Comparison of ENCODE assay signal across 27 cellular contexts in genomic region chrY:14444550-14444949, GRCh38.
"Had no signal": no experiment of that assay in that cellular context is flagged by ENCODE, and none has a peak within 500 bp of the region (broad histone marks: within the 10 kb centered on the region; RNA-seq: fewer than 3 reads in every experiment).

No MANE protein-coding gene starts in this region.

- H3K9me3 ChIP-seq: ovary, psoas muscle, right lobe of liver, sigmoid colon, stomach, thoracic aorta, thyroid gland, tibial nerve, upper lobe of left lung, vagina had no signal

- H3K4me1 Mint-ChIP-seq: nephron; neural progenitor cell; stimulated activated effector memory CD8-positive, alpha-beta T cell treated with anti-CD3 and anti-CD28 coated beads, Interleukin-12 subunit alpha, Interleukin-12 subunit beta, amount 100 ng/mL, for 72 hours had no signal

- H3K27me3 ChIP-seq: neural progenitor cell, ovary, right lobe of liver, sigmoid colon, stomach, thyroid gland, tibial nerve, upper lobe of left lung, vagina had no signal

- H3K27ac Mint-ChIP-seq: nephron; neural progenitor cell; progenitor cell of endocrine pancreas; stimulated activated effector memory CD8-positive, alpha-beta T cell treated with anti-CD3 and anti-CD28 coated beads, Interleukin-12 subunit alpha, Interleukin-12 subunit beta, amount 100 ng/mL, for 72 hours; stimulated activated naive B cell treated with anti-CD40 and anti-IgM and Interleukin-4, amounts not matched to agents 10 μg/mL and 1 μg/mL and 100 μg/mL, for 72 hours; stimulated activated naive CD8-positive, alpha-beta T cell treated with anti-CD3 and anti-CD28 coated beads, Interleukin-15, Interleukin-2, amounts not matched to agents 100 ng/mL and 50 ng/mL, for 24 hours had no signal

- H3K36me3 ChIP-seq: neural progenitor cell, ovary, right lobe of liver, sigmoid colon, stomach, thoracic aorta, thyroid gland, tibial nerve, upper lobe of left lung, vagina had no signal

- H3K4me3 ChIP-seq: neural progenitor cell, ovary, psoas muscle, right lobe of liver, sigmoid colon, stomach, thoracic aorta, thyroid gland, tibial nerve, upper lobe of left lung, vagina had no signal

- H3K4me1 ChIP-seq: neural progenitor cell, parathyroid adenoma, psoas muscle, right lobe of liver, sigmoid colon, stomach, thyroid gland, tibial nerve, upper lobe of left lung, vagina had no signal

- ATAC-seq: psoas muscle; right cardiac atrium; right lobe of liver; stimulated activated effector memory CD8-positive, alpha-beta T cell treated with anti-CD3 and anti-CD28 coated beads, Interleukin-12 subunit alpha, Interleukin-12 subunit beta, amount 100 ng/mL, for 72 hours; stimulated activated naive B cell treated with anti-CD40 and anti-IgM and Interleukin-4, amounts not matched to agents 10 μg/mL and 1 μg/mL and 100 μg/mL, for 72 hours had no signal

- H3K9me3 Mint-ChIP-seq: nephron; neural progenitor cell; stimulated activated effector memory CD8-positive, alpha-beta T cell treated with anti-CD3 and anti-CD28 coated beads, Interleukin-12 subunit alpha, Interleukin-12 subunit beta, amount 100 ng/mL, for 72 hours had no signal

- H3K27ac ChIP-seq: neural progenitor cell, ovary, parathyroid adenoma, psoas muscle, right lobe of liver, sigmoid colon, stomach, thoracic aorta, thyroid gland, tibial nerve, upper lobe of left lung, vagina had no signal

- H3K27me3 Mint-ChIP-seq: progenitor cell of endocrine pancreas; stimulated activated naive B cell treated with anti-CD40 and anti-IgM and Interleukin-4, amounts not matched to agents 10 μg/mL and 1 μg/mL and 100 μg/mL, for 72 hours had no signal

- DNase-seq: occipital lobe; ovary; posterior cingulate gyrus; psoas muscle; right cardiac atrium; right lobe of liver; sigmoid colon; small intestine; stimulated activated CD4-positive, alpha-beta T cell treated with anti-CD3 and anti-CD28 coated beads, Interleukin-15, amount 100 ng/mL, for 24 hours; stimulated activated CD4-positive, alpha-beta T cell treated with anti-CD3 and anti-CD28 coated beads, Interleukin-2, amount 100 ng/mL, for 24 hours; stimulated activated CD4-positive, alpha-beta T cell treated with anti-CD3 and anti-CD28 coated beads, Interleukin-2, amount 100 ng/mL, for 48 hours; stimulated activated CD4-positive, alpha-beta T cell treated with anti-CD3 and anti-CD28 coated beads, Interleukin-4, amount 100 ng/mL, for 24 hours; stimulated activated naive B cell treated with anti-CD40 and anti-IgM and Interleukin-4, amounts not matched to agents 10 μg/mL and 1 μg/mL and 100 μg/mL, for 72 hours; stimulated activated naive CD4-positive, alpha-beta T cell treated with Interleukin-2 at 50 U/mL for 16 hours; stomach; thyroid gland; trophoblast cell; upper lobe of left lung had no signal

- H3K36me3 Mint-ChIP-seq: neural progenitor cell; stimulated activated effector memory CD8-positive, alpha-beta T cell treated with anti-CD3 and anti-CD28 coated beads, Interleukin-12 subunit alpha, Interleukin-12 subunit beta, amount 100 ng/mL, for 72 hours; stimulated activated naive B cell treated with anti-CD40 and anti-IgM and Interleukin-4, amounts not matched to agents 10 μg/mL and 1 μg/mL and 100 μg/mL, for 72 hours had no signal

- H3K4me3 Mint-ChIP-seq: nephron; neural progenitor cell; stimulated activated effector memory CD8-positive, alpha-beta T cell treated with anti-CD3 and anti-CD28 coated beads, Interleukin-12 subunit alpha, Interleukin-12 subunit beta, amount 100 ng/mL, for 72 hours; stimulated activated naive B cell treated with anti-CD40 and anti-IgM and Interleukin-4, amounts not matched to agents 10 μg/mL and 1 μg/mL and 100 μg/mL, for 72 hours; stimulated activated naive CD8-positive, alpha-beta T cell treated with anti-CD3 and anti-CD28 coated beads, Interleukin-15, Interleukin-2, amounts not matched to agents 100 ng/mL and 50 ng/mL, for 24 hours had no signal
